ENCODE assay signal across 28 cellular contexts in the genomic region with DNA sequence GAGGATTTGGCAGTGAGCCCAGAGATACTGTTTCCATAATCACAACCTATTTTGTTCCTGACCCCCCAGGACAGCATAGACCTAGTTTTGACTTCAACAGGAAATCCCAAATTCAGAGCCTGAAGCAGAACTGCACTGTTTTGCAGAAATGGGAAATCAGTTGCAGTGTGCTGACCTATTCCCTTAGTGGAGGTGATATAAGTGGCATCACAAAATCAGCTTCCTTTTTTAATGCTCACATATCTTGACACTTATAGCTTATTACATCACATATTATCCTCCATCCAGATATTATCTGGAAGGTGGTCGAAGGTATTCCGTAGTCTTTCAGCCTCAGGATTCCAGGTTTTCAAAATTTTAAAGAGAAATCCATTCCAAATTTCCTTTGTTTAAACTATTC.
DNase-seq lines count a peak whose midpoint lies in the region; ATAC-seq and TF ChIP-seq lines count a peak whose summit lies in the region.
"Had no signal": no experiment of that assay in that cellular context is flagged by ENCODE, and none has a peak within 500 bp of the region (broad histone marks: within the 10 kb centered on the region; RNA-seq: fewer than 3 reads in every experiment).

No MANE protein-coding gene starts in this region.

- no peaks in the 10 kb centered on the region for H3F3A ChIP-seq in GM23338 (replicated peaks; ENCODE audit: low read depth)

- H3K9me2 ChIP-seq in GM23338 (ENCODE audit: insufficient read depth), result no peaks in the 10 kb centered on the region

- intact Hi-C loops in adrenal gland (cut with DNase I), result no loop called here

- H3K4me3 Mint-ChIP-seq in GM23338, result no peak overlapping the region
- H3K4me3 Mint-ChIP-seq: activated CD4-positive, alpha-beta T cell treated with anti-CD3 and anti-CD28 coated beads for 36 hours; activated CD8-positive, alpha-beta T cell treated with anti-CD3 and anti-CD28 coated beads for 36 hours; activated naive CD4-positive, alpha-beta T cell treated with anti-CD3 and anti-CD28 coated beads, Interleukin-2, amount 10 ng/mL, durations not matched to agents 7 days and 5 days; activated T-helper 1 cell treated with anti-CD3 and anti-CD28 coated beads, Interleukin-12 subunit alpha, Interleukin-12 subunit beta, Interleukin-2, Interleukin-4 antibody, amounts not matched to agents 30 ng/mL and 10 ng/mL and 1 ng/mL, durations not matched to agents 14 hours and 24 hours and 36 hours; stimulated activated naive CD8-positive, alpha-beta T cell treated with anti-CD3 and anti-CD28 coated beads, Interleukin-15, amount 100 ng/mL, for 72 hours had no signal

- H3K4me3 ChIP-seq in GM23338 (no peak overlapping the region), osteoblast (ENCODE audit: insufficient read depth, low read length) (no peak overlapping the region), adrenal gland (no peak overlapping the region)
- H3K4me3 ChIP-seq: gastrocnemius medialis, Peyer's patch, right lobe of liver, thoracic aorta had no signal

- H3K4me2 ChIP-seq in GM23338, result no peak overlapping the region
- peak overlapping the region; percentile 61 for H3K4me2 ChIP-seq in osteoblast (ENCODE audit: insufficient read depth, low read length)

- no peaks in the 10 kb centered on the region for H3K27me3 Mint-ChIP-seq in GM23338 (ENCODE audit: insufficient read depth, low read depth, poor library complexity)
- H3K27me3 Mint-ChIP-seq: activated naive CD4-positive, alpha-beta T cell treated with anti-CD3 and anti-CD28 coated beads, Interleukin-2, amount 10 ng/mL, durations not matched to agents 7 days and 5 days; progenitor cell of endocrine pancreas; stimulated activated naive CD8-positive, alpha-beta T cell treated with anti-CD3 and anti-CD28 coated beads, Interleukin-15, amount 100 ng/mL, for 72 hours had no signal

- no peaks in the 10 kb centered on the region for H3K27me3 ChIP-seq in GM23338 (ENCODE audit: insufficient read depth)
- no peaks in the 10 kb centered on the region for H3K27me3 ChIP-seq in osteoblast (ENCODE audit: insufficient read depth, low read length)
- no peaks in the 10 kb centered on the region for H3K27me3 ChIP-seq in adrenal gland
- H3K27me3 ChIP-seq: brain microvascular endothelial cell, gastrocnemius medialis, Peyer's patch, right lobe of liver had no signal

- no peaks in the 10 kb centered on the region for H3K4me1 Mint-ChIP-seq in GM23338
- H3K4me1 Mint-ChIP-seq: activated naive CD4-positive, alpha-beta T cell treated with anti-CD3 and anti-CD28 coated beads, Interleukin-2, amount 10 ng/mL, durations not matched to agents 7 days and 5 days had no signal

- DNase-seq in NCI-H2227 (lab: John Stamatoyannopoulos, UW; ENCODE audit: unreplicated experiment) (peak; percentile 36), NCI-H2227 treated with DMSO at 0.1 percent for 48 hours (lab: John Stamatoyannopoulos, UW) (no peak), GM23338 (ENCODE audit: low spot score) (no peak), OCI-M1 (lab: John Stamatoyannopoulos, UW) (peak; percentile 40), osteoblast (ENCODE audit: insufficient read length, low spot score, missing footprints) (no peak), adrenal gland (no peak), epidermal melanocyte (ENCODE audit: insufficient read length, low spot score) (no peak), COLO668 (lab: John Stamatoyannopoulos, UW; ENCODE audit: unreplicated experiment) (no peak)
- DNase-seq: activated CD4-positive, alpha-beta T cell treated with anti-CD3 and anti-CD28 coated beads for 36 hours; activated CD8-positive, alpha-beta memory T cell treated with anti-CD3 and anti-CD28 coated beads, Interleukin-2, amount 50 U/mL, for 48 hours; activated CD8-positive, alpha-beta T cell treated with anti-CD3 and anti-CD28 coated beads for 36 hours; activated naive CD4-positive, alpha-beta T cell treated with anti-CD3 and anti-CD28 coated beads, Interleukin-2, amount 10 ng/mL, durations not matched to agents 7 days and 5 days; amniotic stem cell; brain microvascular endothelial cell; DMS79 treated with DMSO at 0.1 percent for 48 hours; gastrocnemius medialis; GOT3; NCI-H1417 treated with DMSO at 0.1 percent for 48 hours; NCI-H2029 treated with DMSO at 0.1 percent for 48 hours; NCI-H510A treated with DMSO at 0.1 percent for 48 hours; Peyer's patch; right lobe of liver; SIG-M5; stimulated activated naive CD8-positive, alpha-beta T cell treated with anti-CD3 and anti-CD28 coated beads, Interleukin-15, amount 100 ng/mL, for 72 hours; SW 1271 had no signal

- H3K27ac Mint-ChIP-seq in GM23338, result no peak overlapping the region
- H3K27ac Mint-ChIP-seq: activated CD4-positive, alpha-beta T cell treated with anti-CD3 and anti-CD28 coated beads for 36 hours; activated CD8-positive, alpha-beta T cell treated with anti-CD3 and anti-CD28 coated beads for 36 hours; activated naive CD4-positive, alpha-beta T cell treated with anti-CD3 and anti-CD28 coated beads, Interleukin-2, amount 10 ng/mL, durations not matched to agents 7 days and 5 days; activated T-helper 1 cell treated with anti-CD3 and anti-CD28 coated beads, Interleukin-12 subunit alpha, Interleukin-12 subunit beta, Interleukin-2, Interleukin-4 antibody, amounts not matched to agents 30 ng/mL and 10 ng/mL and 1 ng/mL, durations not matched to agents 14 hours and 24 hours and 36 hours; progenitor cell of endocrine pancreas; stimulated activated naive CD8-positive, alpha-beta T cell treated with anti-CD3 and anti-CD28 coated beads, Interleukin-15, amount 100 ng/mL, for 72 hours had no signal

- TF ChIP-seq CTCF in GM23338 (conservative IDR thresholded peaks at IDR 0.05; ENCODE audit: low read depth in 2 of 2), result no peak
- no peak for TF ChIP-seq CTCF in osteoblast (IDR thresholded peaks at IDR 0.05; ENCODE audit: extremely low read depth, low read depth, low read length)
- TF ChIP-seq CTCF in adrenal gland (IDR thresholded peaks at IDR 0.05), result no peak

- no peaks in the 10 kb centered on the region for H3K36me3 Mint-ChIP-seq in GM23338 (ENCODE audit: low read depth)
- H3K36me3 Mint-ChIP-seq: activated naive CD4-positive, alpha-beta T cell treated with anti-CD3 and anti-CD28 coated beads, Interleukin-2, amount 10 ng/mL, durations not matched to agents 7 days and 5 days had no signal

- no peak for TF ChIP-seq POLR2A in adrenal gland (IDR thresholded peaks at IDR 0.05)

- H3K9me3 ChIP-seq in osteoblast (ENCODE audit: low read depth, low read length) (no peaks in the 10 kb centered on the region), adrenal gland (replicated peaks in 1 of 3) (no peaks in the 10 kb centered on the region)
- H3K9me3 ChIP-seq: gastrocnemius medialis, Peyer's patch, right lobe of liver, thoracic aorta had no signal

- H2AFZ ChIP-seq in GM23338 (0 out of 2 replicates have a peak overlapping the region, but pooled peaks have one; percentile 12), osteoblast (ENCODE audit: low read length) (no peak overlapping the region)

- no peaks in the 10 kb centered on the region for H3K79me2 ChIP-seq in GM23338 (replicated peaks; ENCODE audit: insufficient read depth)
- peaks cover 52% of the 10 kb centered on the region for H3K79me2 ChIP-seq in osteoblast (ENCODE audit: insufficient read depth, low read length)

- H3K36me3 ChIP-seq in GM23338 (ENCODE audit: insufficient read depth), result no peaks in the 10 kb centered on the region
- H3K36me3 ChIP-seq in osteoblast (ENCODE audit: insufficient read depth, low read length), result no peaks in the 10 kb centered on the region
- H3K36me3 ChIP-seq in adrenal gland (replicated peaks in 1 of 2), result no peaks in the 10 kb centered on the region
- H3K36me3 ChIP-seq: brain microvascular endothelial cell, gastrocnemius medialis, Peyer's patch, right lobe of liver, thoracic aorta had no signal

- no peaks in the 10 kb centered on the region for H3K9me3 Mint-ChIP-seq in GM23338
- H3K9me3 Mint-ChIP-seq: activated CD8-positive, alpha-beta T cell treated with anti-CD3 and anti-CD28 coated beads for 36 hours; activated naive CD4-positive, alpha-beta T cell treated with anti-CD3 and anti-CD28 coated beads, Interleukin-2, amount 10 ng/mL, durations not matched to agents 7 days and 5 days; activated T-helper 1 cell treated with anti-CD3 and anti-CD28 coated beads, Interleukin-12 subunit alpha, Interleukin-12 subunit beta, Interleukin-2, Interleukin-4 antibody, amounts not matched to agents 30 ng/mL and 10 ng/mL and 1 ng/mL, durations not matched to agents 14 hours and 24 hours and 36 hours; stimulated activated naive CD8-positive, alpha-beta T cell treated with anti-CD3 and anti-CD28 coated beads, Interleukin-15, amount 100 ng/mL, for 72 hours had no signal

- H3K4me1 ChIP-seq in GM23338 (ENCODE audit: insufficient read depth) (no peaks in the 10 kb centered on the region), osteoblast (ENCODE audit: insufficient read depth, low read length) (peaks cover 30% of the 10 kb centered on the region), adrenal gland (replicated peaks in 1 of 2) (no peaks in the 10 kb centered on the region)
- H3K4me1 ChIP-seq: gastrocnemius medialis, Peyer's patch, right lobe of liver had no signal

- H4K20me1 ChIP-seq in GM23338 (replicated peaks; ENCODE audit: insufficient read depth), result no peaks in the 10 kb centered on the region
- H4K20me1 ChIP-seq in osteoblast (ENCODE audit: insufficient read depth, low read length), result no peaks in the 10 kb centered on the region

- H3K27ac ChIP-seq in GM23338 (ENCODE audit: low read depth) (no peak overlapping the region), osteoblast (ENCODE audit: low read depth, low read length) (peak overlapping the region; percentile 26), adrenal gland (no peak overlapping the region)
- H3K27ac ChIP-seq: brain microvascular endothelial cell, gastrocnemius medialis, Peyer's patch, right lobe of liver, thoracic aorta had no signal

- ATAC-seq in GM23338, result no peak
- ATAC-seq: activated CD4-positive, alpha-beta T cell treated with anti-CD3 and anti-CD28 coated beads for 36 hours; activated CD8-positive, alpha-beta T cell treated with anti-CD3 and anti-CD28 coated beads for 36 hours; gastrocnemius medialis; right lobe of liver; stimulated activated naive CD8-positive, alpha-beta T cell treated with anti-CD3 and anti-CD28 coated beads, Interleukin-15, amount 100 ng/mL, for 72 hours had no signal

- WGBS in adrenal gland, 4 donors, result 78 to 88% (median 83%) methylated on average over 2 of the region's 2 CpGs

TF ChIP-seq in GM23338, 12 proteins besides CTCF, POLR2A, EP300 and RAD21 (continues in another document):
- no peak for TF ChIP-seq CREB1 (CRISPR knock-in tag; IDR thresholded peaks at IDR 0.05; ENCODE audit: low read depth)
- TF ChIP-seq EZH2 (IDR thresholded peaks at IDR 0.05; ENCODE audit: low read depth, unreplicated experiment), result no peak
- TF ChIP-seq JUNB (IDR thresholded peaks at IDR 0.05; ENCODE audit: unreplicated experiment), result no peak
- TF ChIP-seq ZNF114 (CRISPR knock-in tag; IDR thresholded peaks at IDR 0.05), result no peak

Comparison
In these comparisons a context has a peak if more than half of its experiments do, and no peak if none do; other contexts are left out.
1. DNase-seq: peak in NCI-H2227 (single experiment) and OCI-M1 (single experiment); none in NCI-H2227 treated with DMSO at 0.1 percent for 48 hours (single experiment), GM23338 (single experiment), osteoblast (single experiment), adrenal gland (0 of 7), epidermal melanocyte (single experiment) and COLO668 (single experiment).